In genomic region chr15:44711356-44712107, GRCh38 we compare ENCODE assay signal across 8 cellular contexts. TPM values are rescaled to one million over a fixed set of nuclear protein-coding genes. Genes with fewer than 3 reads are reported as not detected.
A peak's percentile ranks its signal among the peaks of the same experiment; 100 is the strongest.
DNase-seq lines count a peak whose midpoint lies in the region; ATAC-seq, FAIRE-seq and TF ChIP-seq lines count a peak whose summit lies in the region.

TSS of gene B2M (plus strand) at chr15:44711517. CDS start at chr15:44711547, 30 bp downstream.

- peak; percentile 100 for TF ChIP-seq POLR2A in HepG2 (IDR thresholded peaks at IDR 0.05; ENCODE audit: insufficient read depth in 1 of 2, low read depth in 2 of 2, low read length in 2 of 2)

- 2% methylated on average over 17 of the region's 61 CpGs for WGBS in HepG2 (ENCODE audit: low lambda C conversion rate)

- FAIRE-seq in HepG2 (lab: Jason Lieb, UNC), result peak; percentile 79

- no peaks in the 10 kb centered on the region for H3K9me3 ChIP-seq in HepG2 (ENCODE audit: low read length)

- H3K27me3 ChIP-seq in HepG2 (ENCODE audit: control insufficient read depth in 1 of 2, insufficient read depth in 2 of 2, low read length in 2 of 2), result no peaks in the 10 kb centered on the region; a peak in 1 of 5 replicates

- H3K4me1 ChIP-seq in HepG2 (ENCODE audit: insufficient read depth, low read length), result peaks cover 36% of the 10 kb centered on the region

- TF ChIP-seq EP300 in HepG2 (IDR thresholded peaks at IDR 0.05; ENCODE audit: low read depth in 2 of 2, low read length in 2 of 2) (0 out of 4 replicates have a peak, but pooled peaks of 1 of the 2 experiments have one; percentile 7), HepG2 (CRISPR knock-in tag; IDR thresholded peaks at IDR 0.05; ENCODE audit: borderline replicate concordance) (no peak)

- peak within 1 kb of the TSS; percentile 96 for H3K27ac ChIP-seq in HepG2 (ENCODE audit: extremely low read length, insufficient read depth, low read length)

- peak within 1 kb of the TSS; percentile 94 for H3K9ac ChIP-seq in HepG2 (ENCODE audit: insufficient read depth, low read depth, low read length)

- H4K20me1 ChIP-seq in HepG2 (ENCODE audit: insufficient read depth, low read length), result peaks cover 17% of the 10 kb centered on the region; the same call in 1 of the 2 replicates

- H3K4me2 ChIP-seq in HepG2 (ENCODE audit: low read depth, low read length), result peak within 1 kb of the TSS; percentile 88

- BruUV-seq in HepG2 (replicated peaks; lab: Mats Ljungman, UMichigan), result no TSS peak

- intact Hi-C loops in HepG2 (cut with micrococcal nuclease; ENCODE audit: unreplicated experiment), result loop anchor here (1.0 to 2.0 kb wide), 3 partner anchors 17 to 49 kb away; partner anchors contain the start of gene SPG11

- H3K79me2 ChIP-seq in HepG2 (ENCODE audit: insufficient read depth, low read length), result peaks cover 39% of the 10 kb centered on the region

- in situ Hi-C loops in HepG2 (cut with HindIII; ENCODE audit: extremely low pct_ligation_motif_present, low pct_unique_long_range_greater_than_20kb), result no loop called here

- ATAC-seq in GM19372 (IDR thresholded peaks at IDR 0.05; ENCODE audit: low read depth, unreplicated experiment) (peak; percentile 74), HG03558 (IDR thresholded peaks at IDR 0.05; ENCODE audit: extremely low read depth, unreplicated experiment) (peak; percentile 74), HepG2 (peak; percentile 97)

- TF ChIP-seq RAD21 in HepG2 (CRISPR knock-in tag; IDR thresholded peaks at IDR 0.05), result no peak

- no peak for TF ChIP-seq CTCF in HepG2 (CRISPR knock-in tag; IDR thresholded peaks at IDR 0.05)

- peak within 1 kb of the TSS; percentile 94 for H2AFZ ChIP-seq in HepG2 (ENCODE audit: low read length)

- peak; percentile 55 to 95 (median 92) for DNase-seq in C1 segment of cervical spinal cord (lab: John Stamatoyannopoulos, UW)
- DNase-seq in NCI-H748 treated with DMSO at 0.1 percent for 48 hours (lab: John Stamatoyannopoulos, UW), result peak; percentile 74
- DNase-seq in activated CD4-positive, alpha-beta T cell treated with anti-CD3 and anti-CD28 coated beads, Interleukin-2, amount 50 U/mL, for 24 hours (ENCODE audit: low read depth in 1 of 2, low spot score in 1 of 2), result peak; percentile 95 to 98
- DNase-seq in dermis blood vessel endothelial cell, result peak; percentile 97
- peak; percentile 92 for DNase-seq in HepG2 (ENCODE audit: low spot score)
- DNase-seq in stimulated activated CD4-positive, alpha-beta T cell treated with anti-CD3 and anti-CD28 coated beads, Interleukin-4, amount 100 ng/mL, for 1 hour, result peak; percentile 91

- POLR2A ChIA-PET in HepG2 (lab: Yijun Ruan, JAX), result interaction anchor here (0.6 to 6.6 kb wide), 17 partner anchors 9 to 376 kb away, joined by 3 to 157 read pairs (median 4); partner anchors contain the start of genes EIF3J, SPG11 and TRIM69

- peaks cover 6 to 17% of the 10 kb centered on the region in 2 experiments for H3K36me3 ChIP-seq in HepG2 (replicated peaks in 1 of 2; ENCODE audit: control insufficient read depth in 1 of 2, insufficient read depth in 2 of 2, low read length in 2 of 2)

- CTCF ChIA-PET in HepG2 (lab: Yijun Ruan, JAX; ENCODE audit: low intra/inter-chr PET ratio, low total read pairs), result no interaction called here

- H3K4me3 ChIP-seq in HepG2 (replicated peaks in 1 of 3; ENCODE audit: insufficient read depth in 1 of 3, low read depth in 2 of 3, low read length in 3 of 3), result peak within 1 kb of the TSS; percentile 85 to 99 (median 96)

TF ChIP-seq in HepG2, 621 proteins besides CTCF, POLR2A, EP300 and RAD21 (continues in another document):
- peak; percentile 53; the same call in 1 of the 2 replicates for TF ChIP-seq ZNF614 (CRISPR knock-in tag; IDR thresholded peaks at IDR 0.05; ENCODE audit: borderline replicate concordance)
- no peak for TF ChIP-seq BATF2 (CRISPR knock-in tag; IDR thresholded peaks at IDR 0.05)
- TF ChIP-seq NFE2 (CRISPR knock-in tag; IDR thresholded peaks at IDR 0.05), result no peak
- peak; percentile 69; the same call in 1 of the 2 replicates for TF ChIP-seq GTF2F1 (IDR thresholded peaks at IDR 0.05; ENCODE audit: low read length)
- TF ChIP-seq FOXP1 (IDR thresholded peaks at IDR 0.05), result no peak
- TF ChIP-seq FOXP1 (CRISPR knock-in tag; IDR thresholded peaks at IDR 0.05), result no peak
- TF ChIP-seq TBX2 (CRISPR knock-in tag; IDR thresholded peaks at IDR 0.05; ENCODE audit: borderline replicate concordance), result peak; percentile 76
- TF ChIP-seq ZNF558 (CRISPR knock-in tag; IDR thresholded peaks at IDR 0.05; ENCODE audit: borderline replicate concordance), result no peak
- no peak for TF ChIP-seq TSC22D2 (CRISPR knock-in tag; IDR thresholded peaks at IDR 0.05; ENCODE audit: borderline replicate concordance)
- TF ChIP-seq HIVEP1 (CRISPR knock-in tag; IDR thresholded peaks at IDR 0.05), result peak; percentile 47; the same call in 1 of the 2 replicates
- TF ChIP-seq ZNF563 (CRISPR knock-in tag; IDR thresholded peaks at IDR 0.05), result peak; percentile 48; the same call in 1 of the 2 replicates
- TF ChIP-seq ZNF660 (CRISPR knock-in tag; IDR thresholded peaks at IDR 0.05; ENCODE audit: borderline replicate concordance, low read depth), result 0 out of 2 replicates have a peak, but pooled peaks have one; percentile 14
- peak; percentile 100 for TF ChIP-seq RFXAP (CRISPR knock-in tag; IDR thresholded peaks at IDR 0.05; ENCODE audit: borderline replicate concordance)
- no peak for TF ChIP-seq FOXK2 (IDR thresholded peaks at IDR 0.05)
- no peak for TF ChIP-seq PHF20 (CRISPR knock-in tag; IDR thresholded peaks at IDR 0.05)
- TF ChIP-seq SRSF1 (optimal IDR thresholded peaks at IDR 0.05; ENCODE audit: low read depth, low read length), result no peak
- TF ChIP-seq ZNF501 (CRISPR knock-in tag; IDR thresholded peaks at IDR 0.05), result peak; percentile 90
- no peak for TF ChIP-seq CSRNP2 (CRISPR knock-in tag; conservative IDR thresholded peaks at IDR 0.05; ENCODE audit: low read depth)
- no peak for TF ChIP-seq CBX2 (IDR thresholded peaks at IDR 0.05; ENCODE audit: low read depth, low read length)
- TF ChIP-seq CBX2 (CRISPR knock-in tag; IDR thresholded peaks at IDR 0.05; ENCODE audit: low read depth), result no peak
- no peak for TF ChIP-seq ZNF33A (CRISPR knock-in tag; IDR thresholded peaks at IDR 0.05; ENCODE audit: borderline replicate concordance)
- TF ChIP-seq NR2F1 (CRISPR knock-in tag; IDR thresholded peaks at IDR 0.05), result 0 out of 4 replicates have a peak, but pooled peaks of 1 of the 2 experiments have one; percentile 17
- TF ChIP-seq ZNF274 (CRISPR knock-in tag; IDR thresholded peaks at IDR 0.05), result peak; percentile 74; the same call in 1 of the 2 replicates

RNA-seq across cellular contexts. Expression of gene B2M, which starts in this region (rescaled TPM):
- total RNA-seq in dermis blood vessel endothelial cell, result 2,080 and 4,706 TPM in 2 replicates
- 530 and 784 TPM in 2 replicates for total RNA-seq in HepG2 (2016; rRNA removed; fragmentation: Illumina TruSeq; extraction: Trizol)
- 119 and 125 TPM in 2 replicates for total RNA-seq in HepG2 (2016; cell fraction: cytosol; rRNA removed; fragmentation: Illumina TruSeq; extraction: Trizol; ENCODE audit: low read depth)
- 505 and 836 TPM in 2 replicates for total RNA-seq in HepG2 (2016; cell fraction: insoluble cytoplasmic fraction; rRNA removed; fragmentation: Illumina TruSeq; extraction: Trizol)
- 137 and 145 TPM in 2 replicates for total RNA-seq in HepG2 (2016; cell fraction: membrane; rRNA removed; fragmentation: Illumina TruSeq; extraction: Trizol)
- total RNA-seq in HepG2 (2016; cell fraction: nucleus; rRNA removed; fragmentation: Illumina TruSeq; extraction: Trizol), result 527 and 591 TPM in 2 replicates
- 754 and 857 TPM in 2 replicates for polyA plus RNA-seq in HepG2 (2011; rRNA removed)
- 1,404 and 3,087 TPM in 2 replicates for polyA plus RNA-seq in HepG2 (2011; cell fraction: cytosol; rRNA removed)
- polyA plus RNA-seq in HepG2 (2011; cell fraction: nucleus; rRNA removed), result 194 and 300 TPM in 2 replicates
- 589 and 873 TPM in 2 replicates for polyA plus RNA-seq in HepG2 (2012)
- 135 and 139 TPM in 2 replicates for polyA plus RNA-seq in HepG2 (2016; cell fraction: cytosol; fragmentation: Illumina TruSeq; extraction: Trizol; ENCODE audit: low read depth)
- 442 and 475 TPM in 2 replicates for polyA plus RNA-seq in HepG2 (2016; cell fraction: insoluble cytoplasmic fraction; fragmentation: Illumina TruSeq; extraction: Trizol; ENCODE audit: low read depth)
- polyA plus RNA-seq in HepG2 (2016; cell fraction: membrane; fragmentation: Illumina TruSeq; extraction: Trizol; ENCODE audit: low read depth), result 123 and 125 TPM in 2 replicates
- polyA plus RNA-seq in HepG2 (2016; cell fraction: nucleus; fragmentation: Illumina TruSeq; extraction: Trizol; ENCODE audit: insufficient read depth, low read depth), result 916 and 917 TPM in 2 replicates
- 191 and 793 TPM in 2 replicates for polyA minus RNA-seq in HepG2 (2011; rRNA and poly(A)+ RNA removed; ENCODE audit: low replicate concordance)
- polyA minus RNA-seq in HepG2 (2011; cell fraction: cytosol; rRNA and poly(A)+ RNA removed), result 308 and 333 TPM in 2 replicates
- polyA minus RNA-seq in HepG2 (2011; cell fraction: nucleus; rRNA and poly(A)+ RNA removed), result 168 and 193 TPM in 2 replicates

Comparison
In these comparisons a context has a peak if more than half of its experiments do, and no peak if none do; other contexts are left out.
1. Peak in every context shown above with its lines: DNase-seq, ATAC-seq, H3K4me3 ChIP-seq and H3K27ac ChIP-seq.